18 cellular contexts compared by ENCODE assay signal in the genomic region with DNA sequence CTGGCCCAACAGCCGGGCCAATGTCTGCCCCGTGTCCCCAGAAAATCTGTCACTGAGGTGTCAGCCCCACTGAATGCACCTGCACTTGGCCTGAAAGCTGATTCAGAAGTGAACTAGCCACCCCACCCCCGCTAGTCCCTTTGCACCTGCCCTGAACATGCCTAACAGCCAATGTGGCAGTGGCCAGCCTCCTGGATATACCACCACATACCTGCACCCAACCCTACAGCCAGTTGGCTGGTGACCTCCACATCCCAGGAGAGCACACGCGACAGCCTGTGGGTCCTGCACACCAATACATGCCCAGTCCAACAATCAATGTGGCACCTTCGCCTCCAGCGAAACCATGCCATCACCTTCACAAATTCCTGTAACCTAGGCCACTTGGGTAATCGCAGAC.
DNase-seq lines count a peak whose midpoint lies in the region; ATAC-seq, FAIRE-seq and TF ChIP-seq lines count a peak whose summit lies in the region.
"Had no signal": no experiment of that assay in that cellular context is flagged by ENCODE, and none has a peak within 500 bp of the region (broad histone marks: within the 10 kb centered on the region; RNA-seq: fewer than 3 reads in every experiment).

No MANE protein-coding gene starts in this region.

- H3K27me3 Mint-ChIP-seq in natural killer cell treated with Interleukin-12 subunit alpha and Interleukin-12 subunit beta and Interleukin-15 and Interleukin-18, amount 100 ng/mL, for 72 hours: no peaks in the 10 kb centered on the region
- no peaks in the 10 kb centered on the region for H3K27me3 Mint-ChIP-seq in natural killer cell (ENCODE audit: low read depth in 2 of 2)
- H3K27me3 Mint-ChIP-seq: B cell, IgD-negative memory B cell had no signal

- H3K4me1 ChIP-seq in kidney (ENCODE audit: control insufficient read depth in 1 of 2, insufficient read depth in 1 of 2, low read depth in 1 of 2, low read length in 2 of 2) (no peaks in the 10 kb centered on the region), upper lobe of left lung (no peaks in the 10 kb centered on the region)
- H3K4me1 ChIP-seq: BLaER1 treated with 17β-estradiol and CSF1 and Interleukin-3, amounts not matched to agents 10 nM and 100 nM had no signal

- H3K9me3 Mint-ChIP-seq in natural killer cell treated with Interleukin-12 subunit alpha and Interleukin-12 subunit beta and Interleukin-15 and Interleukin-18, amount 100 ng/mL, for 72 hours: peaks cover 17% of the 10 kb centered on the region
- peaks cover 5 to 11% of the 10 kb centered on the region in 2 donors for H3K9me3 Mint-ChIP-seq in natural killer cell
- H3K9me3 Mint-ChIP-seq: IgD-negative memory B cell had no signal

- TF ChIP-seq POLR2A in upper lobe of left lung (IDR thresholded peaks at IDR 0.05): no peak

- 91 to 93% methylated on average over 5 to 6 of the region's 8 CpGs for WGBS in upper lobe of left lung, 2 donors

- no peaks in the 10 kb centered on the region for H3K27me3 ChIP-seq in upper lobe of left lung
- H3K27me3 ChIP-seq: BLaER1 treated with 17β-estradiol and CSF1 and Interleukin-3, amounts not matched to agents 10 nM and 100 nM had no signal

- no peak for TF ChIP-seq EP300 in upper lobe of left lung (IDR thresholded peaks at IDR 0.05)

- no peak overlapping the region for H3K4me3 Mint-ChIP-seq in natural killer cell treated with Interleukin-12 subunit alpha and Interleukin-12 subunit beta and Interleukin-15 and Interleukin-18, amount 100 ng/mL, for 72 hours
- H3K4me3 Mint-ChIP-seq in natural killer cell: no peak overlapping the region
- H3K4me3 Mint-ChIP-seq: B cell; CD8-positive, alpha-beta T cell; GM23338; IgD-negative memory B cell had no signal

- H3K27ac ChIP-seq in kidney (ENCODE audit: low read depth in 2 of 2, low read length in 2 of 2) (no peak overlapping the region), upper lobe of left lung (no peak overlapping the region)
- H3K27ac ChIP-seq: BLaER1 treated with 17β-estradiol and CSF1 and Interleukin-3, amounts not matched to agents 10 nM and 100 nM had no signal

- no peak overlapping the region for H3K27ac Mint-ChIP-seq in natural killer cell treated with Interleukin-12 subunit alpha and Interleukin-12 subunit beta and Interleukin-15 and Interleukin-18, amount 100 ng/mL, for 72 hours
- no peak overlapping the region for H3K27ac Mint-ChIP-seq in natural killer cell
- H3K27ac Mint-ChIP-seq: B cell; CD8-positive, alpha-beta T cell; GM23338; IgD-negative memory B cell had no signal

- DNase-seq in natural killer cell treated with Interleukin-12 subunit alpha and Interleukin-12 subunit beta and Interleukin-15 and Interleukin-18, amount 100 ng/mL, for 72 hours (ENCODE audit: low spot score): peak; percentile 48
- no peak for DNase-seq in natural killer cell
- DNase-seq in kidney: peak; percentile 46
- no peak for DNase-seq in upper lobe of left lung
- DNase-seq in glomerular visceral epithelial cell (ENCODE audit: extremely low spot score): no peak
- DNase-seq: 8988T; Calu3; CD8-positive, alpha-beta T cell; DMS79 treated with DMSO at 0.1 percent for 48 hours; H7 had no signal

- TF ChIP-seq CTCF in natural killer cell (IDR thresholded peaks at IDR 0.05) (no peak), kidney (IDR thresholded peaks at IDR 0.05; ENCODE audit: borderline replicate concordance, extremely low read depth, insufficient read depth) (no peak), upper lobe of left lung (IDR thresholded peaks at IDR 0.05) (no peak)

- H3K4me1 Mint-ChIP-seq in natural killer cell treated with Interleukin-12 subunit alpha and Interleukin-12 subunit beta and Interleukin-15 and Interleukin-18, amount 100 ng/mL, for 72 hours (ENCODE audit: low read depth in 2 of 2): no peaks in the 10 kb centered on the region
- no peaks in the 10 kb centered on the region for H3K4me1 Mint-ChIP-seq in natural killer cell
- H3K4me1 Mint-ChIP-seq: B cell, IgD-negative memory B cell had no signal

- H3K9me3 ChIP-seq in kidney (ENCODE audit: control insufficient read depth in 1 of 2, low read length in 2 of 2) (no peaks in the 10 kb centered on the region), upper lobe of left lung (no peaks in the 10 kb centered on the region)
- H3K9me3 ChIP-seq: BLaER1 treated with 17β-estradiol and CSF1 and Interleukin-3, amounts not matched to agents 10 nM and 100 nM had no signal

- H3K4me3 ChIP-seq in kidney (ENCODE audit: low read length in 2 of 2) (no peak overlapping the region), upper lobe of left lung (no peak overlapping the region)
- H3K4me3 ChIP-seq: BLaER1 treated with 17β-estradiol and CSF1 and Interleukin-3, amounts not matched to agents 10 nM and 100 nM; GM12878; GM23338 had no signal

- intact Hi-C loops in natural killer cell (cut with micrococcal nuclease) (no loop called here), kidney (cut with DNase I) (no loop called here)

- no peak overlapping the region for H3K9ac ChIP-seq in kidney (ENCODE audit: low read length in 2 of 2)
- H3K9ac ChIP-seq: BLaER1 treated with 17β-estradiol and CSF1 and Interleukin-3, amounts not matched to agents 10 nM and 100 nM had no signal

- ATAC-seq in natural killer cell treated with Interleukin-12 subunit alpha and Interleukin-12 subunit beta and Interleukin-15 and Interleukin-18, amount 100 ng/mL, for 72 hours: no peak
- ATAC-seq in natural killer cell (no peak), upper lobe of left lung (ENCODE audit: low FRiP score in 2 of 2) (peak; percentile 19 to 29), GM21528 (IDR thresholded peaks at IDR 0.05; ENCODE audit: low FRiP score, unreplicated experiment) (no peak), GM18907 (IDR thresholded peaks at IDR 0.05; ENCODE audit: unreplicated experiment) (no peak)
- ATAC-seq: CD8-positive, alpha-beta T cell; GM12878; GM23338; HepG2 had no signal

- H3K36me3 ChIP-seq in kidney (ENCODE audit: control insufficient read depth in 1 of 2, insufficient read depth in 2 of 2, low read length in 2 of 2) (no peaks in the 10 kb centered on the region), upper lobe of left lung (no peaks in the 10 kb centered on the region)
- H3K36me3 ChIP-seq: BLaER1 treated with 17β-estradiol and CSF1 and Interleukin-3, amounts not matched to agents 10 nM and 100 nM had no signal

- peaks cover 4% of the 10 kb centered on the region for H3K36me3 Mint-ChIP-seq in natural killer cell treated with Interleukin-12 subunit alpha and Interleukin-12 subunit beta and Interleukin-15 and Interleukin-18, amount 100 ng/mL, for 72 hours
- H3K36me3 Mint-ChIP-seq in natural killer cell: no peaks in the 10 kb centered on the region
- H3K36me3 Mint-ChIP-seq: CD8-positive, alpha-beta T cell had no signal

- no peak for FAIRE-seq in kidney (lab: Jason Lieb, UNC)
- FAIRE-seq: GM12878, HepG2 had no signal

Comparison
In these comparisons a context has a peak if more than half of its experiments do, and no peak if none do; other contexts are left out.
1. DNase-seq: peak in natural killer cell treated with Interleukin-12 subunit alpha and Interleukin-12 subunit beta and Interleukin-15 and Interleukin-18, amount 100 ng/mL, for 72 hours (single experiment) and kidney (single experiment); none in natural killer cell (single experiment), upper lobe of left lung (0 of 2) and glomerular visceral epithelial cell (single experiment).
2. ATAC-seq: peak in upper lobe of left lung (2 of 2); none in natural killer cell treated with Interleukin-12 subunit alpha and Interleukin-12 subunit beta and Interleukin-15 and Interleukin-18, amount 100 ng/mL, for 72 hours (0 of 2), natural killer cell (0 of 3), GM21528 (single experiment) and GM18907 (single experiment).